Comparison of ENCODE assay signal across 8 cellular contexts in genomic region chr19:33241530-33242101, GRCh38. TPM values are rescaled to one million over a fixed set of nuclear protein-coding genes. Genes with fewer than 3 reads are reported as not detected.
A peak's percentile ranks its signal among the peaks of the same experiment; 100 is the strongest.
DNase-seq lines count a peak whose midpoint lies in the region; ATAC-seq and TF ChIP-seq lines count a peak whose summit lies in the region.

No MANE protein-coding gene starts in this region.

- H3K4me1 ChIP-seq in heart left ventricle = peaks cover 0 to 8% (median 2%) of the 10 kb centered on the region in 12 donors

- ATAC-seq in activated CD4-positive, alpha-beta T cell treated with anti-CD3 and anti-CD28 coated beads for 36 hours = peak; percentile 26
- ATAC-seq in heart left ventricle = peak in 3 of 4 donors; percentile 51 to 67 (median 58)
- no peak for ATAC-seq in GM19035 (IDR thresholded peaks at IDR 0.05; ENCODE audit: unreplicated experiment)

- no peaks in the 10 kb centered on the region for H3K4me1 Mint-ChIP-seq in activated CD4-positive, alpha-beta T cell treated with anti-CD3 and anti-CD28 coated beads for 36 hours
- H3K4me1 Mint-ChIP-seq in activated CD4-positive, alpha-beta T cell treated with anti-CD3 and anti-CD28 coated beads, Interleukin-2, amount 10 ng/mL, durations not matched to agents 7 days and 5 days = no peaks in the 10 kb centered on the region

- no peak overlapping the region for H3K27ac Mint-ChIP-seq in activated CD4-positive, alpha-beta T cell treated with anti-CD3 and anti-CD28 coated beads for 36 hours
- no peak overlapping the region for H3K27ac Mint-ChIP-seq in activated CD4-positive, alpha-beta T cell treated with anti-CD3 and anti-CD28 coated beads, Interleukin-2, amount 10 ng/mL, durations not matched to agents 7 days and 5 days

- no peak for TF ChIP-seq POLR2A in heart left ventricle (IDR thresholded peaks at IDR 0.05)

- DNase-seq in activated CD4-positive, alpha-beta T cell treated with anti-CD3 and anti-CD28 coated beads for 36 hours = peak; percentile 44
- DNase-seq in activated CD4-positive, alpha-beta T cell treated with anti-CD3 and anti-CD28 coated beads, Interleukin-2, amount 10 ng/mL, durations not matched to agents 7 days and 5 days = no peak
- peak in 2 of 5 donors; percentile 27 to 69 for DNase-seq in heart left ventricle
- DNase-seq in stimulated activated CD8-positive, alpha-beta memory T cell treated with anti-CD3 and anti-CD28 coated beads, Interleukin-4, amount 100 ng/mL, for 4 hours (ENCODE audit: low read depth in 2 of 2, low spot score in 1 of 2) = peak; percentile 13 to 31
- DNase-seq in ecto neural progenitor cell (ENCODE audit: low spot score) = no peak
- DNase-seq in midbrain (lab: John Stamatoyannopoulos, UW) = no peak

- H3K4me3 ChIP-seq in heart left ventricle = no peak overlapping the region

- H3K27me3 Mint-ChIP-seq in activated CD4-positive, alpha-beta T cell treated with anti-CD3 and anti-CD28 coated beads for 36 hours = no peaks in the 10 kb centered on the region
- H3K27me3 Mint-ChIP-seq in activated CD4-positive, alpha-beta T cell treated with anti-CD3 and anti-CD28 coated beads, Interleukin-2, amount 10 ng/mL, durations not matched to agents 7 days and 5 days = no peaks in the 10 kb centered on the region

- H3K9me3 Mint-ChIP-seq in activated CD4-positive, alpha-beta T cell treated with anti-CD3 and anti-CD28 coated beads for 36 hours (ENCODE audit: low read depth) = no peaks in the 10 kb centered on the region
- no peaks in the 10 kb centered on the region for H3K9me3 Mint-ChIP-seq in activated CD4-positive, alpha-beta T cell treated with anti-CD3 and anti-CD28 coated beads, Interleukin-2, amount 10 ng/mL, durations not matched to agents 7 days and 5 days

- peaks cover 0 to 10% (median 5%) of the 10 kb centered on the region in 12 donors for H3K9me3 ChIP-seq in heart left ventricle

- 15 to 24% (median 21%) methylated on average over 10 to 22 of the region's 22 CpGs for WGBS in heart left ventricle, 4 donors

- peaks cover 0 to 17% (median 0%) of the 10 kb centered on the region in 9 donors for H3K27me3 ChIP-seq in heart left ventricle

- H3K36me3 ChIP-seq in heart left ventricle = no peaks in the 10 kb centered on the region

- no peaks in the 10 kb centered on the region for H3K36me3 Mint-ChIP-seq in activated CD4-positive, alpha-beta T cell treated with anti-CD3 and anti-CD28 coated beads for 36 hours (ENCODE audit: low read depth)
- H3K36me3 Mint-ChIP-seq in activated CD4-positive, alpha-beta T cell treated with anti-CD3 and anti-CD28 coated beads, Interleukin-2, amount 10 ng/mL, durations not matched to agents 7 days and 5 days (ENCODE audit: low read depth) = no peaks in the 10 kb centered on the region

- intact Hi-C loops in activated CD4-positive, alpha-beta T cell treated with anti-CD3 and anti-CD28 coated beads for 36 hours (cut with DNase I, micrococcal nuclease) = no loop called here
- intact Hi-C loops in heart left ventricle (cut with DNase I) = loop anchor here in 5 of 10 donors (1.0 to 10.0 kb wide), 3 partner anchors 165 to 523 kb away; no protein-coding TSS in a partner anchor

- POLR2A ChIA-PET in activated CD4-positive, alpha-beta T cell treated with anti-CD3 and anti-CD28 coated beads for 36 hours (lab: Charles Lee) = no interaction called here
- POLR2A ChIA-PET in activated CD4-positive, alpha-beta T cell treated with anti-CD3 and anti-CD28 coated beads, Interleukin-2, amount 10 ng/mL, durations not matched to agents 7 days and 5 days (lab: Charles Lee) = no interaction called here

- TF ChIP-seq CTCF in VCaP (conservative IDR thresholded peaks at IDR 0.05) = peak; percentile 94
- peak; percentile 56 to 80 (median 72) for TF ChIP-seq CTCF in heart left ventricle (IDR thresholded peaks at IDR 0.05)

- H3K4me3 Mint-ChIP-seq in activated CD4-positive, alpha-beta T cell treated with anti-CD3 and anti-CD28 coated beads for 36 hours = no peak overlapping the region
- no peak overlapping the region for H3K4me3 Mint-ChIP-seq in activated CD4-positive, alpha-beta T cell treated with anti-CD3 and anti-CD28 coated beads, Interleukin-2, amount 10 ng/mL, durations not matched to agents 7 days and 5 days

- CTCF ChIA-PET in activated CD4-positive, alpha-beta T cell treated with anti-CD3 and anti-CD28 coated beads for 36 hours (lab: Charles Lee) = interaction anchor here (0.6 to 1.0 kb wide), 2 partner anchors 61 to 161 kb away, joined by 3 read pairs; partner anchors contain the start of gene CEBPA
- CTCF ChIA-PET in activated CD4-positive, alpha-beta T cell treated with anti-CD3 and anti-CD28 coated beads, Interleukin-2, amount 10 ng/mL, durations not matched to agents 7 days and 5 days (lab: Charles Lee) = interaction anchor here (0.6 kb wide), 1 partner anchor 1104 kb away, joined by 3 read pairs; no protein-coding TSS in a partner anchor

- no peak overlapping the region; the same call in 1 of the 2 replicates for H3K27ac ChIP-seq in VCaP
- H3K27ac ChIP-seq in heart left ventricle = no peak overlapping the region

RNA-seq across cellular contexts. Expression of gene SLC7A10, which starts 16.0 kb away (rescaled TPM):
- total RNA-seq in activated CD4-positive, alpha-beta T cell treated with anti-CD3 and anti-CD28 coated beads for 36 hours = not detected
- total RNA-seq in activated CD4-positive, alpha-beta T cell treated with anti-CD3 and anti-CD28 coated beads, Interleukin-2, amount 10 ng/mL, durations not matched to agents 7 days and 5 days = not detected
- total RNA-seq in heart left ventricle = 1 to 10 TPM in 1 of 9 donors, under 1 TPM in 3, not detected in 5; 0.23 to 2.3 (median 0.41) TPM
- polyA plus RNA-seq in heart left ventricle = under 1 TPM; 0.11 to 0.35 TPM

RNA-seq across cellular contexts. Expression of gene LRP3, which starts 47.5 kb away (rescaled TPM):
- total RNA-seq in activated CD4-positive, alpha-beta T cell treated with anti-CD3 and anti-CD28 coated beads for 36 hours = under 1 TPM; 0.37 TPM
- total RNA-seq in activated CD4-positive, alpha-beta T cell treated with anti-CD3 and anti-CD28 coated beads, Interleukin-2, amount 10 ng/mL, durations not matched to agents 7 days and 5 days = under 1 TPM; 0.08 to 0.20 TPM
- 10 to 100 TPM; 16.0 to 31.7 (median 18.7) TPM for total RNA-seq in heart left ventricle
- polyA plus RNA-seq in heart left ventricle = 10 to 100 TPM in 1 of 2 donors, 1 to 10 TPM in 1; 8.2 to 15.8 TPM

Comparison
In these comparisons a context has a peak if more than half of its experiments do, and no peak if none do; other contexts are left out.
1. DNase-seq: peak in activated CD4-positive, alpha-beta T cell treated with anti-CD3 and anti-CD28 coated beads for 36 hours (single experiment) and stimulated activated CD8-positive, alpha-beta memory T cell treated with anti-CD3 and anti-CD28 coated beads, Interleukin-4, amount 100 ng/mL, for 4 hours (2 of 2); none in activated CD4-positive, alpha-beta T cell treated with anti-CD3 and anti-CD28 coated beads, Interleukin-2, amount 10 ng/mL, durations not matched to agents 7 days and 5 days (single experiment), ecto neural progenitor cell (single experiment) and midbrain (single experiment).
2. RNA of gene LRP3, which starts 47.5 kb away (total RNA-seq): 16.0 to 31.7 TPM in heart left ventricle; 0.37 TPM in activated CD4-positive, alpha-beta T cell treated with anti-CD3 and anti-CD28 coated beads for 36 hours and 0.08 to 0.20 TPM in activated CD4-positive, alpha-beta T cell treated with anti-CD3 and anti-CD28 coated beads, Interleukin-2, amount 10 ng/mL, durations not matched to agents 7 days and 5 days; every median in the first group is over 10 times any median in the second.